ENCODE assay signal across 8 cellular contexts in the genomic region with DNA sequence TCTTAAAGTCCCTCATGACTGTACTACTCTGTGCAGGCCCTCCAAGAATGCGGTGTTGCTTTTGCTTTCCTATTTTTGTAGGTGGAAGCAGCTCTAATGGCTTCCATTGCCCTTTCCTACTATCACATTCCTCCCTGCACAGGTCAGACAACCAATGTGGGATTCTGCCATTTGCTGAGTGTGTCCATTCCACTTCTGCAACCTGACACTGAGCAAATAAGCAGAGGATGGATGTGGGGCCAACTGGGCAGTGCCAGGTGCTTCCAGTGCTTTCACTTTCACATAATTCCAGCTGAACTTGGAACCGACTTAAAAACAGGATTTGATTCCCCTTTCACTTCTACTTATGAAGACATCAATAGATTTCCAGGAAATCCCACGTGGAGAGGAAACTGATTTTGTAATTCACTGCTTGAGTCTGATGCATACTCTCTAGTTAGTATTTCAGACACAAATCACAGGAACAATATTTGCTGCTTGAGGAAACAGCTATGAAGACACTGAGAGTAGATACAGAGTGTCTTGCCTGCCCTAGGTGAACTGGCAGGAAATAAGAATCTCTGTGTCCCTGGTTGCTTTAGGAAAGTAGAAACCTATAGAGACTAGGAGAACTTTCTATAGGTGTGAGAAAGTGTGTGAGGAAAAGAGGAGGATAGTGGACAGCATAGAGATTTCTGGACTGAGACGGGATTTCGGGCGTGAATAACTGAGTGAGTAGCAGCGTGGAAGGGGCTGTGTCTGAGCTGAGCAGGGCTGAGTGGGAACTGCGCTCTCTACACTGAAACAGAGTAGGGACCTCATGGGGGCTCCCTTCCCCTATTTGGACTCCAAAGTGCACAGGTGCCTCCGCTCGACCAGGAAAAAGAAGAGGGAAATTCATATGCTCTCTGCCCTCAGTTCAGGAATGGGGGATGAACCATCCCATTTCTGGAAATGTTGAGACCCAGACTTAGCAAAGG. TPM values are rescaled to one million over a fixed set of nuclear protein-coding genes. Genes with fewer than 3 reads are reported as not detected.
DNase-seq lines count a peak whose midpoint lies in the region; ATAC-seq and TF ChIP-seq lines count a peak whose summit lies in the region.

No MANE protein-coding gene starts in this region.

- H3K4me1 ChIP-seq in right lobe of liver = peaks cover 0 to 6% (median 0%) of the 10 kb centered on the region in 4 donors
- H3K4me1 ChIP-seq in Peyer's patch = no peaks in the 10 kb centered on the region

- H3K36me3 Mint-ChIP-seq in WTC11 = no peaks in the 10 kb centered on the region

- H3K4me3 ChIP-seq in right lobe of liver = peak overlapping the region in 1 of 3 donors; percentile 1
- no peak overlapping the region for H3K4me3 ChIP-seq in Peyer's patch

- ATAC-seq in WTC11 (peak; percentile 44; the same call in 1 of the 2 replicates), right lobe of liver (peak; percentile 93 to 99 (median 98)), GM21360 (IDR thresholded peaks at IDR 0.05; ENCODE audit: unreplicated experiment) (no peak), HG03432 (IDR thresholded peaks at IDR 0.05; ENCODE audit: unreplicated experiment) (no peak)

- POLR2A ChIA-PET in WTC11 (lab: Charles Lee) = no interaction called here

- H3K27me3 Mint-ChIP-seq in WTC11 (ENCODE audit: low read depth) = peaks cover 16% of the 10 kb centered on the region; the same call in 1 of the 2 replicates

- DNase-seq in DMS153 treated with DMSO at 0.1 percent for 48 hours (lab: John Stamatoyannopoulos, UW; ENCODE audit: unreplicated experiment) = peak; percentile 53
- peak; percentile 5 for DNase-seq in LoVo (ENCODE audit: low spot score)
- DNase-seq in WTC11 (ENCODE audit: low spot score) = no peak
- DNase-seq in right lobe of liver = peak; percentile 42 to 64 (median 61)
- no peak for DNase-seq in hippocampal formation (lab: John Stamatoyannopoulos, UW)
- DNase-seq in Peyer's patch = no peak

- H3K27ac ChIP-seq in right lobe of liver = peak overlapping the region in 2 of 3 donors; percentile 49 to 61
- H3K27ac ChIP-seq in Peyer's patch = no peak overlapping the region

- H3K36me3 ChIP-seq in right lobe of liver = no peaks in the 10 kb centered on the region
- no peaks in the 10 kb centered on the region for H3K36me3 ChIP-seq in Peyer's patch

- no peaks in the 10 kb centered on the region for H3K4me1 Mint-ChIP-seq in WTC11

- no peaks in the 10 kb centered on the region for H3K9me3 ChIP-seq in right lobe of liver
- no peaks in the 10 kb centered on the region for H3K9me3 ChIP-seq in Peyer's patch

- no peak overlapping the region for H3K27ac Mint-ChIP-seq in WTC11

- H3K27me3 ChIP-seq in right lobe of liver = no peaks in the 10 kb centered on the region
- H3K27me3 ChIP-seq in Peyer's patch = no peaks in the 10 kb centered on the region

- 52% methylated on average over 6 of the region's 10 CpGs for WGBS in right lobe of liver (ENCODE audit: insufficient coverage, low coverage, low lambda C conversion rate, missing lambda C conversion rate)

- no peak for TF ChIP-seq POLR2A in right lobe of liver (IDR thresholded peaks at IDR 0.05)
- TF ChIP-seq POLR2A in Peyer's patch (IDR thresholded peaks at IDR 0.05) = no peak

- intact Hi-C loops in right lobe of liver (cut with DNase I) = loop anchor here in 1 of 2 donors (10.0 kb wide), 1 partner anchor 123 kb away; no protein-coding TSS in a partner anchor

- CTCF ChIA-PET in WTC11 (lab: Charles Lee) = interaction anchor here (1.0 to 2.7 kb wide), 2 partner anchors 115 to 126 kb away, joined by 3 to 6 read pairs; no protein-coding TSS in a partner anchor

- no peaks in the 10 kb centered on the region for H3K9me3 Mint-ChIP-seq in WTC11

- no peak for TF ChIP-seq CTCF in WTC11 (IDR thresholded peaks at IDR 0.05)
- no peak for TF ChIP-seq CTCF in right lobe of liver (IDR thresholded peaks at IDR 0.05)
- no peak for TF ChIP-seq CTCF in Peyer's patch (IDR thresholded peaks at IDR 0.05)

- no peak overlapping the region for H3K4me3 Mint-ChIP-seq in WTC11

TF ChIP-seq in WTC11, 78 proteins besides CTCF, POLR2A, EP300 and RAD21:
- TF ChIP-seq TEAD1 (CRISPR knock-in tag; IDR thresholded peaks at IDR 0.05) = no peak
- TF ChIP-seq ZNF219 (CRISPR knock-in tag; IDR thresholded peaks at IDR 0.05; ENCODE audit: borderline replicate concordance) = no peak
- no peak for TF ChIP-seq EMX1 (CRISPR knock-in tag; IDR thresholded peaks at IDR 0.05)
- TF ChIP-seq GRHL2 (CRISPR knock-in tag; IDR thresholded peaks at IDR 0.05; ENCODE audit: insufficient replicate concordance, severe bottlenecking) = no peak
- TF ChIP-seq, protein P1, sequence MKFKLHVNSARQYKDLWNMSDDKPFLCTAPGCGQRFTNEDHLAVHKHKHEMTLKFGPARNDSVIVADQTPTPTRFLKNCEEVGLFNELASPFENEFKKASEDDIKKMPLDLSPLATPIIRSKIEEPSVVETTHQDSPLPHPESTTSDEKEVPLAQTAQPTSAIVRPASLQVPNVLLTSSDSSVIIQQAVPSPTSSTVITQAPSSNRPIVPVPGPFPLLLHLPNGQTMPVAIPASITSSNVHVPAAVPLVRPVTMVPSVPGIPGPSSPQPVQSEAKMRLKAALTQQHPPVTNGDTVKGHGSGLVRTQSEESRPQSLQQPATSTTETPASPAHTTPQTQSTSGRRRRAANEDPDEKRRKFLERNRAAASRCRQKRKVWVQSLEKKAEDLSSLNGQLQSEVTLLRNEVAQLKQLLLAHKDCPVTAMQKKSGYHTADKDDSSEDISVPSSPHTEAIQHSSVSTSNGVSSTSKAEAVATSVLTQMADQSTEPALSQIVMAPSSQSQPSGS (CRISPR knock-in tag; IDR thresholded peaks at IDR 0.05; ENCODE audit: borderline replicate concordance, low read depth) = no peak
- no peak for TF ChIP-seq ZNF121 (CRISPR knock-in tag; IDR thresholded peaks at IDR 0.05)
- TF ChIP-seq ZNF138 (CRISPR knock-in tag; conservative IDR thresholded peaks at IDR 0.05) = no peak
- no peak for TF ChIP-seq ZNF317 (CRISPR knock-in tag; IDR thresholded peaks at IDR 0.05; ENCODE audit: borderline replicate concordance, low read depth)
- TF ChIP-seq, protein P2, sequence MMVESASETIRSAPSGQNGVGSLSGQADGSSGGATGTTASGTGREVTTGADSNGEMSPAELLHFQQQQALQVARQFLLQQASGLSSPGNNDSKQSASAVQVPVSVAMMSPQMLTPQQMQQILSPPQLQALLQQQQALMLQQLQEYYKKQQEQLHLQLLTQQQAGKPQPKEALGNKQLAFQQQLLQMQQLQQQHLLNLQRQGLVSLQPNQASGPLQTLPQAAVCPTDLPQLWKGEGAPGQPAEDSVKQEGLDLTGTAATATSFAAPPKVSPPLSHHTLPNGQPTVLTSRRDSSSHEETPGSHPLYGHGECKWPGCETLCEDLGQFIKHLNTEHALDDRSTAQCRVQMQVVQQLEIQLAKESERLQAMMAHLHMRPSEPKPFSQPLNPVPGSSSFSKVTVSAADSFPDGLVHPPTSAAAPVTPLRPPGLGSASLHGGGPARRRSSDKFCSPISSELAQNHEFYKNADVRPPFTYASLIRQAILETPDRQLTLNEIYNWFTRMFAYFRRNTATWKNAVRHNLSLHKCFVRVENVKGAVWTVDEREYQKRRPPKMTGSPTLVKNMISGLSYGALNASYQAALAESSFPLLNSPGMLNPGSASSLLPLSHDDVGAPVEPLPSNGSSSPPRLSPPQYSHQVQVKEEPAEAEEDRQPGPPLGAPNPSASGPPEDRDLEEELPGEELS (CRISPR knock-in tag; IDR thresholded peaks at IDR 0.05) = no peak

RNA-seq across cellular contexts. Expression of gene LGALS16, which starts 22.5 kb away (rescaled TPM):
- total RNA-seq in WTC11 (2021) (not detected in 3 replicates), right lobe of liver (not detected), Peyer's patch (not detected)

RNA-seq across cellular contexts. Expression of gene LGALS14, which starts 26.1 kb away (rescaled TPM):
- total RNA-seq in WTC11 (2021) (not detected in 3 replicates), right lobe of liver (not detected), Peyer's patch (not detected)

RNA-seq across cellular contexts. Expression of gene CLC, which starts 59.6 kb away (rescaled TPM):
- total RNA-seq in WTC11 (2021) = not detected in 3 replicates
- total RNA-seq in right lobe of liver = not detected
- total RNA-seq in Peyer's patch = not detected

Comparison
In these comparisons a context has a peak if more than half of its experiments do, and no peak if none do; other contexts are left out.
1. DNase-seq: peak in DMS153 treated with DMSO at 0.1 percent for 48 hours (single experiment), LoVo (single experiment) and right lobe of liver (3 of 3); none in WTC11 (single experiment), hippocampal formation (0 of 2) and Peyer's patch (0 of 3).
2. ATAC-seq: peak in WTC11 (single experiment) and right lobe of liver (4 of 4); none in GM21360 (single experiment) and HG03432 (single experiment).
3. H3K27ac ChIP-seq: peak in right lobe of liver (2 of 3); none in Peyer's patch (0 of 4).